19 cellular contexts compared by ENCODE assay signal in the genomic region with DNA sequence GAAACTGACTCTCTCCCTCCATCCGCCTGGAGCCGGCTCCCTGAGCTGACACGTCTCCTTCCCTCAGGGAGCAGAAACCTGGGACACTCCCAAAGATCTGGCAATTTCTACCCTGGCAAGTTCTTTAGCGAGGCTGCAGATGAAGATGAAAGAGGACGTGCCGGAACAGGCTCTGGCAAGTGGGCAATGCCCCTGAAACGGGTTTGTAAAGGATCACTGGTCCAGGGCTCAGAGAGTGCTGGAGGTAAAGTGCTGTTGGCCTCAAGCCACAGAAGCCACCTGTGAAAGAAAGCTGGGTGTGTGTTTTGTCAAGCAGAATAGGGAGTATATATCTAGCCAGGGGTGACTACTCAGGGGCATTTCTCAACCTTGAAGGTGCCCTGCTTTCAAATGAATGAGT.
DNase-seq lines count a peak whose midpoint lies in the region; ATAC-seq and TF ChIP-seq lines count a peak whose summit lies in the region.
"Had no signal": no experiment of that assay in that cellular context is flagged by ENCODE, and none has a peak within 500 bp of the region (broad histone marks: within the 10 kb centered on the region; RNA-seq: fewer than 3 reads in every experiment).

No MANE protein-coding gene starts in this region.

- DNase-seq in mammary epithelial cell (peak; percentile 81), MCF 10A (ENCODE audit: unreplicated experiment) (no peak), NCI-H510A (lab: John Stamatoyannopoulos, UW) (peak; percentile 13), epithelial cell of esophagus (ENCODE audit: low read depth) (peak; percentile 67), ureter (ENCODE audit: low spot score) (peak; percentile 60), foreskin fibroblast (no peak), NCI-H526 treated with DMSO at 0.1 percent for 48 hours (lab: John Stamatoyannopoulos, UW) (no peak)
- DNase-seq: CD4-positive, CD25-positive, alpha-beta regulatory T cell; H7; Karpas-422; NCI-H146; NCI-H2107; NCI-H524; PC-9; T-helper 1 cell had no signal

- no peaks in the 10 kb centered on the region for H3K79me2 ChIP-seq in mammary epithelial cell (ENCODE audit: insufficient read depth, low read length)

- POLR2A ChIA-PET in MCF 10A (lab: Yijun Ruan, JAX): no interaction called here

- H3K4me3 ChIP-seq in mammary epithelial cell (replicated peaks in 1 of 3; ENCODE audit: insufficient read depth in 1 of 3, low read depth in 2 of 3, low read length in 3 of 3) (no peak overlapping the region), epithelial cell of esophagus (ENCODE audit: low read length) (no peak overlapping the region), foreskin fibroblast (ENCODE audit: low read depth in 1 of 2, low read length in 2 of 2) (no peak overlapping the region)
- H3K4me3 ChIP-seq: PC-9 had no signal

- intact Hi-C loops in mammary epithelial cell (cut with micrococcal nuclease) (no loop called here), MCF 10A (cut with micrococcal nuclease) (no loop called here)

- H3K4me3 Mint-ChIP-seq in MCF 10A (ENCODE audit: unreplicated experiment): no peak overlapping the region
- H3K4me3 Mint-ChIP-seq: CD4-positive, CD25-positive, alpha-beta regulatory T cell had no signal

- H3K27ac ChIP-seq in mammary epithelial cell (ENCODE audit: insufficient read depth, low read depth, low read length): no peak overlapping the region
- H3K27ac ChIP-seq: PC-9 had no signal

- no peaks in the 10 kb centered on the region for H3K36me3 Mint-ChIP-seq in MCF 10A (ENCODE audit: insufficient read depth, unreplicated experiment)
- H3K36me3 Mint-ChIP-seq: CD4-positive, CD25-positive, alpha-beta regulatory T cell had no signal

- TF ChIP-seq CTCF in mammary epithelial cell (conservative IDR thresholded peaks at IDR 0.05 in 1 of 2, IDR thresholded peaks at IDR 0.05 in 1 of 2; ENCODE audit: extremely low read depth in 1 of 2, insufficient read depth in 1 of 2, low read depth in 1 of 2, low read length in 2 of 2): no peak
- TF ChIP-seq CTCF in MCF 10A (IDR thresholded peaks at IDR 0.05; ENCODE audit: unreplicated experiment): no peak
- TF ChIP-seq CTCF in epithelial cell of esophagus (IDR thresholded peaks at IDR 0.05; ENCODE audit: insufficient read depth, low read depth, low read length, missing control alignments): no peak
- TF ChIP-seq CTCF in foreskin fibroblast (IDR thresholded peaks at IDR 0.05; ENCODE audit: low read depth, low read length): no peak

- in situ Hi-C loops in mammary epithelial cell (cut with MboI; ENCODE audit: low sequenced_read_pairs in 2 of 2): no loop called here

- H3K27me3 Mint-ChIP-seq in MCF 10A (ENCODE audit: insufficient read depth, unreplicated experiment): peaks cover 93% of the 10 kb centered on the region
- H3K27me3 Mint-ChIP-seq: CD4-positive, CD25-positive, alpha-beta regulatory T cell had no signal

- peaks cover 1% of the 10 kb centered on the region for H4K20me1 ChIP-seq in mammary epithelial cell (ENCODE audit: insufficient read depth, low read length)

- whole genome bisulfite sequencing in mammary epithelial cell (ENCODE audit: low coverage, missing lambda C conversion rate): 43% methylated on average over 5 of the region's 7 CpGs

- H3K27ac Mint-ChIP-seq in MCF 10A (ENCODE audit: low read depth, unreplicated experiment): no peak overlapping the region
- H3K27ac Mint-ChIP-seq: CD4-positive, CD25-positive, alpha-beta regulatory T cell had no signal

- ATAC-seq in GM21423 (IDR thresholded peaks at IDR 0.05; ENCODE audit: unreplicated experiment): no peak
- ATAC-seq: HepG2, Right ventricle myocardium inferior had no signal

- peak overlapping the region; percentile 13 for H3K4me2 ChIP-seq in mammary epithelial cell (ENCODE audit: insufficient read depth, low read depth, low read length)
- H3K4me2 ChIP-seq: PC-9, SK-N-SH had no signal

- peaks cover 5% of the 10 kb centered on the region for H3K4me1 ChIP-seq in mammary epithelial cell (ENCODE audit: insufficient read depth, low read length)

- no peak overlapping the region for H2AFZ ChIP-seq in mammary epithelial cell (ENCODE audit: low read depth, low read length)
- H2AFZ ChIP-seq: PC-9 had no signal

- no peaks in the 10 kb centered on the region for H3K9me3 Mint-ChIP-seq in MCF 10A (ENCODE audit: unreplicated experiment)
- H3K9me3 Mint-ChIP-seq: CD4-positive, CD25-positive, alpha-beta regulatory T cell had no signal

- BruUV-seq in mammary epithelial cell (replicated peaks; lab: Mats Ljungman, UMichigan) (no TSS peak), MCF 10A (replicated peaks; lab: Mats Ljungman, UMichigan) (no TSS peak)

- no peaks in the 10 kb centered on the region for H3K27me3 ChIP-seq in mammary epithelial cell (ENCODE audit: insufficient read depth, low read length)

- CTCF ChIA-PET in mammary epithelial cell (lab: Charles Lee; ENCODE audit: low non-redundant PET): no interaction called here
- CTCF ChIA-PET in MCF 10A (lab: Yijun Ruan, JAX): interaction anchor here (0.8 kb wide), 1 partner anchor 19 kb away, joined by 3 read pairs; no protein-coding TSS in a partner anchor

- dilution Hi-C loops in mammary epithelial cell (cut with HindIII; ENCODE audit: low sequenced_read_pairs): no loop called here

- H3K9me3 ChIP-seq in mammary epithelial cell (replicated peaks; ENCODE audit: insufficient read depth, low read length): no peaks in the 10 kb centered on the region
- H3K9me3 ChIP-seq: SK-N-SH had no signal

- no peak overlapping the region for H3K9ac ChIP-seq in mammary epithelial cell (ENCODE audit: insufficient read depth, low read length)
- H3K9ac ChIP-seq: SK-N-SH had no signal

- no peaks in the 10 kb centered on the region for H3K4me1 Mint-ChIP-seq in MCF 10A (ENCODE audit: insufficient read depth, unreplicated experiment)
- H3K4me1 Mint-ChIP-seq: CD4-positive, CD25-positive, alpha-beta regulatory T cell had no signal

- H3K36me3 ChIP-seq in mammary epithelial cell (ENCODE audit: insufficient read depth, low read length): no peaks in the 10 kb centered on the region

Comparison
In these comparisons a context has a peak if more than half of its experiments do, and no peak if none do; other contexts are left out.
1. DNase-seq: peak in mammary epithelial cell (single experiment), NCI-H510A (single experiment), epithelial cell of esophagus (single experiment) and ureter (single experiment); none in MCF 10A (single experiment), foreskin fibroblast (0 of 2) and NCI-H526 treated with DMSO at 0.1 percent for 48 hours (single experiment).